Comparison of ENCODE assay signal across 10 cellular contexts in the genomic region with DNA sequence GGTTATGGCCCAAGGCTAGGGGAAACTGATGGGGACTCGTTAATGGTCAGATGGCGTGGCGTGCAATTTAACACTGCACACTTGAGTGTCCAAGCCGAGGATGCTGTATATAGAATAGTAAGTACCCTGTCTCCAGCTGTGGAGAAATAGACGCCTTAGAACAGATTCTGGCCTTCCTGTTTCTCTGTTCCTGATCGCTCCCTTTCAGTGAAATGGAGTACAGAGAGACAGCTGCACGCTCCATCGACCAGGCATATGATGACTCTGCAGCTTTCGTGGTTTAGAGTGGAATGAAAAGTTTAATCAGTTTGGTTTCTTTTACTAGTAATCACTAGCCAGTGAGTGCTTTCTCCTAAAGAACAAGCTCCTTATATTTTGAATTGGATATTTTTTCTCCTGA.
DNase-seq lines count a peak whose midpoint lies in the region; ATAC-seq lines count a peak whose summit lies in the region.
"Had no signal": no experiment of that assay in that cellular context is flagged by ENCODE, and none has a peak within 500 bp of the region (broad histone marks: within the 10 kb centered on the region; RNA-seq: fewer than 3 reads in every experiment).

No MANE protein-coding gene starts in this region.

- H3K36me3 ChIP-seq in skeletal muscle tissue (ENCODE audit: control insufficient read depth in 3 of 3, insufficient read depth in 3 of 3, low read length in 3 of 3), result no peaks in the 10 kb centered on the region

- H3K27ac ChIP-seq in skeletal muscle tissue (ENCODE audit: low read depth, low read length), result peak overlapping the region; percentile 91
- H3K27ac ChIP-seq: suprapubic skin had no signal

- H3K27me3 ChIP-seq in skeletal muscle tissue (ENCODE audit: control insufficient read depth in 3 of 3, insufficient read depth in 3 of 3, low read length in 3 of 3), result no peaks in the 10 kb centered on the region
- H3K27me3 ChIP-seq: suprapubic skin had no signal

- peaks cover 2 to 17% (median 9%) of the 10 kb centered on the region in 3 donors for H3K4me1 ChIP-seq in skeletal muscle tissue (ENCODE audit: control insufficient read depth in 3 of 3, insufficient read depth in 3 of 3, low read length in 3 of 3)
- H3K4me1 ChIP-seq: suprapubic skin had no signal

- ATAC-seq in HG02973 (IDR thresholded peaks at IDR 0.05; ENCODE audit: unreplicated experiment), result no peak

- no peaks in the 10 kb centered on the region for H3K9me3 ChIP-seq in skeletal muscle tissue (ENCODE audit: control insufficient read depth in 3 of 3, low read length in 3 of 3)
- H3K9me3 ChIP-seq: suprapubic skin had no signal

- DNase-seq in GM19238 (ENCODE audit: insufficient read length, low spot score), result peak; percentile 15
- peak; percentile 63 for DNase-seq in RPMI7951 (ENCODE audit: low read depth)
- DNase-seq in glomerular visceral epithelial cell (ENCODE audit: extremely low spot score), result peak; percentile 73
- DNase-seq in NK-92 treated with Interleukin-12 subunit alpha and Interleukin-12 subunit beta, amount 100 ng/mL, for 24 hours (lab: John Stamatoyannopoulos, UW), result no peak
- no peak for DNase-seq in NOMO-1 treated with dmso at 0.1 percent for 144 hours (lab: John Stamatoyannopoulos, UW; ENCODE audit: unreplicated experiment)
- DNase-seq: GDM1; stimulated activated CD4-positive, alpha-beta T cell treated with anti-CD3 and anti-CD28 coated beads, Interleukin-2, amount 100 ng/mL, for 24 hours had no signal

- H3K4me3 ChIP-seq in skeletal muscle tissue (ENCODE audit: low read length in 3 of 3), result peak overlapping the region; percentile 80 to 85 (median 82)
- H3K4me3 ChIP-seq: suprapubic skin had no signal

- H3K9ac ChIP-seq in skeletal muscle tissue (ENCODE audit: low read depth in 1 of 3, low read length in 3 of 3), result peak overlapping the region; percentile 84 to 88 (median 87)

Comparison
In these comparisons a context has a peak if more than half of its experiments do, and no peak if none do; other contexts are left out.
1. DNase-seq: peak in GM19238 (single experiment), RPMI7951 (single experiment) and glomerular visceral epithelial cell (single experiment); none in NK-92 treated with Interleukin-12 subunit alpha and Interleukin-12 subunit beta, amount 100 ng/mL, for 24 hours (single experiment) and NOMO-1 treated with dmso at 0.1 percent for 144 hours (single experiment).